In genomic region chr22:28741200-28741757, GRCh38 we compare ENCODE assay signal across 1 cellular context.
TF ChIP-seq lines count a peak whose summit lies in the region.

No MANE protein-coding gene starts in this region.

TF ChIP-seq in neural cell, 6 proteins besides CTCF, POLR2A, EP300 and RAD21 (continued from another document):
- TF ChIP-seq REST (IDR thresholded peaks at IDR 0.05; ENCODE audit: borderline replicate concordance), result no peak
- TF ChIP-seq TAF1 (IDR thresholded peaks at IDR 0.05; ENCODE audit: low read depth), result no peak
- no peak for TF ChIP-seq EZH2 (IDR thresholded peaks at IDR 0.05; ENCODE audit: borderline replicate concordance, insufficient read depth, low read length, poor library complexity, severe bottlenecking)
